21 cellular contexts compared by ENCODE assay signal in the genomic region with DNA sequence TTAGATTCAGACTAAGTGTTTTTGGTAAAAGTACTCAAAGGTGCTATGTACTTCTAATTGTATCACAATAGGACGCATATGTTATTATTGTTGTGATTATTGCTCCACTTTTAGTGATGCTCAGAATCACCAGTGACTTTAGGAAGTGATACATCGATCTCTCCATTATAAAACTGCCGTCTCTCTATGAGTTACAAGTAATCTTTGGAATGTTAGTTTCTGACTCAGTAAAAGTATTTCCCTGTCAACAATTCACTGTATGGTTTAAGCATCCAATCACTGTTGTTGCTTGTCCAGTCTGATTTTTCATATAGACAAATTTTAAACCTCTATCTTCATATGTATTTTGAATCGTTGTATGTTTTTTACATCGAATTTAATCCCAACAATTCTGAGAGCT. TPM values are rescaled to one million over a fixed set of nuclear protein-coding genes. Genes with fewer than 3 reads are reported as not detected.
DNase-seq lines count a peak whose midpoint lies in the region; ATAC-seq and TF ChIP-seq lines count a peak whose summit lies in the region.
"Had no signal": no experiment of that assay in that cellular context is flagged by ENCODE, and none has a peak within 500 bp of the region (broad histone marks: within the 10 kb centered on the region; RNA-seq: fewer than 3 reads in every experiment).

No MANE protein-coding gene starts in this region.

- peak; percentile 60 for ATAC-seq in IMR-90 (ENCODE audit: low read depth)
- ATAC-seq in GM19035 (IDR thresholded peaks at IDR 0.05; ENCODE audit: unreplicated experiment): no peak
- ATAC-seq: gastroesophageal sphincter; left cardiac atrium; natural killer cell treated with Interleukin-12 subunit alpha and Interleukin-12 subunit beta and Interleukin-15 and Interleukin-18, amount 100 ng/mL, for 72 hours had no signal

- H4K91ac ChIP-seq in IMR-90 (ENCODE audit: insufficient read depth, low read depth, low read length): no peak overlapping the region

- H3K9ac ChIP-seq in IMR-90 (ENCODE audit: low read depth, low read length): no peak overlapping the region
- H3K9ac ChIP-seq: BLaER1 treated with 17β-estradiol and CSF1 and Interleukin-3, amounts not matched to agents 10 nM and 100 nM had no signal

- intact Hi-C loops in IMR-90 (cut with micrococcal nuclease): loop anchor here (2.0 kb wide), 1 partner anchor 15 kb away; no protein-coding TSS in a partner anchor
- intact Hi-C loops in uterus (cut with DNase I; ENCODE audit: low total_unique reads): no loop called here

- H2BK120ac ChIP-seq in IMR-90 (ENCODE audit: low read depth, low read length): peak overlapping the region; percentile 78

- H3K4me2 ChIP-seq in IMR-90 (ENCODE audit: low read depth, low read length): peak overlapping the region; percentile 80; the same call in 1 of the 2 replicates
- H3K4me2 ChIP-seq: BLaER1 treated with 17β-estradiol and CSF1 and Interleukin-3, amounts not matched to agents 10 nM and 100 nM had no signal

- DNase-seq in IMR-90 (peak; percentile 58), cardiac fibroblast (ENCODE audit: low read depth in 2 of 2) (peak; percentile 18 to 82), hepatic stellate cell (ENCODE audit: low spot score) (peak; percentile 32), suprapubic skin (ENCODE audit: low spot score in 2 of 2) (no peak), uterus (no peak)
- no peak for DNase-seq in stimulated activated CD4-positive, alpha-beta T cell treated with anti-CD3 and anti-CD28 coated beads, Interleukin-4, amount 100 ng/mL, for 24 hours
- DNase-seq: activated CD4-positive, alpha-beta T cell treated with anti-CD3 and anti-CD28 coated beads, Interleukin-2, amount 10 ng/mL, durations not matched to agents 24 days and 14 days; activated CD8-positive, alpha-beta memory T cell treated with anti-CD3 and anti-CD28 coated beads, Interleukin-2, amount 50 U/mL, for 4 hours; activated gamma-delta T cell; amniotic stem cell; Karpas-422; left cardiac atrium; NCI-H1105; NCI-H2081 treated with DMSO at 0.1 percent for 48 hours; NCI-H510A treated with DMSO at 0.1 percent for 48 hours; transverse colon had no signal

- H3K14ac ChIP-seq in IMR-90 (replicated peaks; ENCODE audit: low read depth, low read length): peak overlapping the region; percentile 38; the same call in 1 of the 2 replicates

- no CpG with 5 or more reads among the region's 5 CpGs for WGBS in IMR-90 (ENCODE audit: extremely low coverage in 2 of 2, insufficient read length in 1 of 2), 2 experiments
- 95% methylated on average over 5 of the region's 5 CpGs for WGBS in suprapubic skin

- TF ChIP-seq POLR2A in IMR-90 (IDR thresholded peaks at IDR 0.05; ENCODE audit: low read depth, low read length) (no peak), suprapubic skin (IDR thresholded peaks at IDR 0.05) (no peak), uterus (IDR thresholded peaks at IDR 0.05) (no peak)

- H2BK15ac ChIP-seq in IMR-90 (ENCODE audit: low read depth, low read length): 0 out of 3 replicates have a peak overlapping the region, but pooled peaks have one; percentile 62

- peaks cover 23 to 57% of the 10 kb centered on the region in 2 experiments for H3K79me1 ChIP-seq in IMR-90 (ENCODE audit: low read depth in 1 of 2, low read length in 2 of 2)

- H4K5ac ChIP-seq in IMR-90 (ENCODE audit: low read depth, low read length): no peak overlapping the region; the same call in 1 of the 2 replicates

- TF ChIP-seq RAD21 in IMR-90 (IDR thresholded peaks at IDR 0.05; ENCODE audit: low read length): no peak

- peak overlapping the region; percentile 21 to 71; a peak in 1 of 4 replicates for H4K8ac ChIP-seq in IMR-90 (ENCODE audit: low read depth in 2 of 2, low read length in 2 of 2)

- H3K9me1 ChIP-seq in IMR-90 (ENCODE audit: insufficient read depth, low read length): peaks cover 9% of the 10 kb centered on the region

- in situ Hi-C loops in IMR-90 (cut with MboI; ENCODE audit: low sequenced_read_pairs): no loop called here

- H3K27ac ChIP-seq in ACC112 (ENCODE audit: low read depth, low read length): peak overlapping the region; percentile 99
- no peak overlapping the region for H3K27ac ChIP-seq in IMR-90 (ENCODE audit: insufficient read depth, low read length)
- H3K27ac ChIP-seq in suprapubic skin: no peak overlapping the region
- no peak overlapping the region for H3K27ac ChIP-seq in uterus
- H3K27ac ChIP-seq: BLaER1 treated with 17β-estradiol and CSF1 and Interleukin-3, amounts not matched to agents 10 nM and 100 nM; gastroesophageal sphincter; transverse colon had no signal

- H2AK5ac ChIP-seq in IMR-90 (ENCODE audit: low read depth, low read length): no peak overlapping the region

- H3K56ac ChIP-seq in IMR-90 (ENCODE audit: extremely low read depth, insufficient read depth, low read length): peak overlapping the region; percentile 5; the same call in 1 of the 2 replicates

- no peaks in the 10 kb centered on the region; the same call in 1 of the 2 replicates for H4K20me1 ChIP-seq in IMR-90 (ENCODE audit: insufficient read depth, low read length)
- H4K20me1 ChIP-seq: BLaER1 treated with 17β-estradiol and CSF1 and Interleukin-3, amounts not matched to agents 10 nM and 100 nM had no signal

- POLR2A ChIA-PET in IMR-90 (lab: Charles Lee; ENCODE audit: unreplicated experiment): no interaction called here

- H2BK5ac ChIP-seq in IMR-90 (ENCODE audit: low read depth, low read length, poor library complexity, severe bottlenecking): peak overlapping the region; percentile 75

- H3K9me3 ChIP-seq in IMR-90 (ENCODE audit: control insufficient read depth, insufficient read depth, low read length) (no peaks in the 10 kb centered on the region), suprapubic skin (no peaks in the 10 kb centered on the region), uterus (no peaks in the 10 kb centered on the region)
- H3K9me3 ChIP-seq: gastroesophageal sphincter, transverse colon had no signal

- TF ChIP-seq EP300 in suprapubic skin (IDR thresholded peaks at IDR 0.05): no peak

- TF ChIP-seq CTCF in IMR-90 (conservative IDR thresholded peaks at IDR 0.05; ENCODE audit: low read depth, low read length): no peak
- no peak for TF ChIP-seq CTCF in cardiac fibroblast (IDR thresholded peaks at IDR 0.05; ENCODE audit: low read depth, low read length)
- TF ChIP-seq CTCF in suprapubic skin (IDR thresholded peaks at IDR 0.05): no peak
- TF ChIP-seq CTCF in uterus (IDR thresholded peaks at IDR 0.05): no peak

- H2AFZ ChIP-seq in ACC112 (ENCODE audit: low read length, unreplicated experiment) (peak overlapping the region; percentile 2), IMR-90 (replicated peaks; ENCODE audit: low read length, poor library complexity) (no peak overlapping the region)

- H3K18ac ChIP-seq in IMR-90 (ENCODE audit: low read depth, low read length): peak overlapping the region; percentile 83; the same call in 1 of the 2 replicates

- H3K23ac ChIP-seq in IMR-90 (ENCODE audit: low read depth, low read length): 0 out of 2 replicates have a peak overlapping the region, but pooled peaks have one; percentile 36

- H3K4me1 ChIP-seq in ACC112 (ENCODE audit: control insufficient read depth, insufficient read depth, low read length, unreplicated experiment) (peaks cover 61% of the 10 kb centered on the region), IMR-90 (ENCODE audit: control insufficient read depth, insufficient read depth, low read length) (peaks cover 32% of the 10 kb centered on the region), suprapubic skin (peaks cover 29% of the 10 kb centered on the region), uterus (no peaks in the 10 kb centered on the region)
- H3K4me1 ChIP-seq: gastroesophageal sphincter had no signal

- dilution Hi-C loops in IMR-90 (cut with HindIII; ENCODE audit: low sequenced_read_pairs, unreplicated experiment): no loop called here

- CTCF ChIA-PET in IMR-90 (lab: Yijun Ruan, JAX): no interaction called here

- H2BK20ac ChIP-seq in IMR-90 (ENCODE audit: low read depth, low read length): no peak overlapping the region

- H3K27me3 ChIP-seq in ACC112 (ENCODE audit: insufficient read depth, low read length) (no peaks in the 10 kb centered on the region), IMR-90 (ENCODE audit: control insufficient read depth, insufficient read depth, low read length) (no peaks in the 10 kb centered on the region), suprapubic skin (no peaks in the 10 kb centered on the region), uterus (no peaks in the 10 kb centered on the region)
- H3K27me3 ChIP-seq: BLaER1 treated with 17β-estradiol and CSF1 and Interleukin-3, amounts not matched to agents 10 nM and 100 nM; gastroesophageal sphincter; transverse colon had no signal

- peaks cover 88% of the 10 kb centered on the region for H3K79me2 ChIP-seq in ACC112 (ENCODE audit: control insufficient read depth, insufficient read depth, low read length, unreplicated experiment)

- BruUV-seq in IMR-90 (replicated peaks; lab: Mats Ljungman, UMichigan): no TSS peak

- 0 out of 2 replicates have a peak, but pooled peaks cover 4% of the 10 kb centered on the region for H3K36me3 ChIP-seq in ACC112 (ENCODE audit: insufficient read depth, low read length)
- peaks cover 5% of the 10 kb centered on the region for H3K36me3 ChIP-seq in IMR-90 (ENCODE audit: control insufficient read depth, insufficient read depth, low read length)
- H3K36me3 ChIP-seq in suprapubic skin: no peaks in the 10 kb centered on the region
- no peaks in the 10 kb centered on the region for H3K36me3 ChIP-seq in uterus
- H3K36me3 ChIP-seq: BLaER1 treated with 17β-estradiol and CSF1 and Interleukin-3, amounts not matched to agents 10 nM and 100 nM; gastroesophageal sphincter; transverse colon had no signal

- no peak overlapping the region; the same call in 1 of the 2 replicates for H3K4ac ChIP-seq in IMR-90 (ENCODE audit: low read depth, low read length)

- no peak overlapping the region for H2AK9ac ChIP-seq in IMR-90 (replicated peaks; ENCODE audit: low read depth, low read length, poor library complexity)

- peak overlapping the region; percentile 15; the same call in 1 of the 2 replicates for H3K4me3 ChIP-seq in ACC112 (ENCODE audit: low read depth, low read length)
- no peak overlapping the region for H3K4me3 ChIP-seq in IMR-90 (ENCODE audit: insufficient read depth, low read depth, low read length)
- H3K4me3 ChIP-seq in cardiac fibroblast (replicated peaks in 1 of 2; ENCODE audit: low read depth in 2 of 2, low read length in 2 of 2): no peak overlapping the region
- H3K4me3 ChIP-seq in suprapubic skin: no peak overlapping the region
- H3K4me3 ChIP-seq in uterus: no peak overlapping the region
- H3K4me3 ChIP-seq: BLaER1 treated with 17β-estradiol and CSF1 and Interleukin-3, amounts not matched to agents 10 nM and 100 nM; gastroesophageal sphincter; transverse colon had no signal

TF ChIP-seq in IMR-90, 13 proteins besides CTCF, POLR2A, EP300 and RAD21:
- TF ChIP-seq FOS (IDR thresholded peaks at IDR 0.05; ENCODE audit: low read depth, low read length): peak; percentile 12; the same call in 1 of the 2 replicates
- no peak for TF ChIP-seq MXI1 (IDR thresholded peaks at IDR 0.05; ENCODE audit: borderline replicate concordance, low read depth, low read length)

RNA-seq across cellular contexts. Expression of a gene that starts 9.4 kb away (rescaled TPM):
- total RNA-seq in IMR-90 (2012; rRNA removed): 27.8 and 30.0 TPM in 2 replicates
- 20.1 and 21.1 TPM in 2 replicates for polyA plus RNA-seq in IMR-90 (2012; rRNA removed)
- polyA plus RNA-seq in IMR-90 (2012; cell fraction: cytosol; rRNA removed): 8.5 and 14.8 TPM in 2 replicates
- polyA plus RNA-seq in IMR-90 (2012; cell fraction: nucleus; rRNA removed; ENCODE audit: low replicate concordance): 34.3 and 36.6 TPM in 2 replicates
- 10 to 100 TPM in 1 of 4 donors, 1 to 10 TPM in 3; 3.6 to 15.7 (median 4.9) TPM for total RNA-seq in suprapubic skin
- 10 to 100 TPM in 1 of 4 donors, 1 to 10 TPM in 3; 2.4 to 15.5 (median 4.5) TPM for total RNA-seq in uterus

Comparison
In these comparisons a context has a peak if more than half of its experiments do, and no peak if none do; other contexts are left out.
1. DNase-seq: peak in IMR-90 (single experiment), cardiac fibroblast (2 of 2) and hepatic stellate cell (single experiment); none in suprapubic skin (0 of 2), stimulated activated CD4-positive, alpha-beta T cell treated with anti-CD3 and anti-CD28 coated beads, Interleukin-4, amount 100 ng/mL, for 24 hours (single experiment) and uterus (0 of 2).